In genomic region chr2:240255811-240256703, GRCh38 we compare ENCODE assay signal across 1 cellular context.
TF ChIP-seq lines count a peak whose summit lies in the region.

No MANE protein-coding gene starts in this region.

TF ChIP-seq in HepG2, 621 proteins besides CTCF, POLR2A, EP300 and RAD21 (continued from another document and continues in another):
- TF ChIP-seq, protein P1, sequence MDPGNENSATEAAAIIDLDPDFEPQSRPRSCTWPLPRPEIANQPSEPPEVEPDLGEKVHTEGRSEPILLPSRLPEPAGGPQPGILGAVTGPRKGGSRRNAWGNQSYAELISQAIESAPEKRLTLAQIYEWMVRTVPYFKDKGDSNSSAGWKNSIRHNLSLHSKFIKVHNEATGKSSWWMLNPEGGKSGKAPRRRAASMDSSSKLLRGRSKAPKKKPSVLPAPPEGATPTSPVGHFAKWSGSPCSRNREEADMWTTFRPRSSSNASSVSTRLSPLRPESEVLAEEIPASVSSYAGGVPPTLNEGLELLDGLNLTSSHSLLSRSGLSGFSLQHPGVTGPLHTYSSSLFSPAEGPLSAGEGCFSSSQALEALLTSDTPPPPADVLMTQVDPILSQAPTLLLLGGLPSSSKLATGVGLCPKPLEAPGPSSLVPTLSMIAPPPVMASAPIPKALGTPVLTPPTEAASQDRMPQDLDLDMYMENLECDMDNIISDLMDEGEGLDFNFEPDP (CRISPR knock-in tag; conservative IDR thresholded peaks at IDR 0.05) = no peak
- no peak for TF ChIP-seq REPIN1 (CRISPR knock-in tag; IDR thresholded peaks at IDR 0.05; ENCODE audit: borderline replicate concordance, low read depth)
- no peak for TF ChIP-seq GLMP (CRISPR knock-in tag; IDR thresholded peaks at IDR 0.05; ENCODE audit: borderline replicate concordance)
- TF ChIP-seq DMAP1 (CRISPR knock-in tag; IDR thresholded peaks at IDR 0.05) = peak; percentile 81
- TF ChIP-seq ZNF143 (CRISPR knock-in tag; IDR thresholded peaks at IDR 0.05) = 0 out of 2 replicates have a peak, but pooled peaks have one; percentile 7
- TF ChIP-seq HMGXB3 (CRISPR knock-in tag; IDR thresholded peaks at IDR 0.05; ENCODE audit: borderline replicate concordance) = no peak; the same call in 1 of the 2 replicates
- peak; percentile 34; the same call in 1 of the 2 replicates for TF ChIP-seq ZC3H4 (CRISPR knock-in tag; IDR thresholded peaks at IDR 0.05; ENCODE audit: borderline replicate concordance)
- TF ChIP-seq POLR2AphosphoS5 (IDR thresholded peaks at IDR 0.05; ENCODE audit: low read depth, low read length) = no peak; the same call in 1 of the 2 replicates
- peak; percentile 79 for TF ChIP-seq DPF2 (CRISPR knock-in tag; IDR thresholded peaks at IDR 0.05; ENCODE audit: borderline replicate concordance, low read depth)
- no peak for TF ChIP-seq SMAD1 (CRISPR knock-in tag; IDR thresholded peaks at IDR 0.05; ENCODE audit: borderline replicate concordance, low read depth)
- TF ChIP-seq MEF2D (CRISPR knock-in tag; IDR thresholded peaks at IDR 0.05) = no peak; the same call in 1 of the 2 replicates
- TF ChIP-seq ZNF24 (IDR thresholded peaks at IDR 0.05) = peak; percentile 50; the same call in 1 of the 2 replicates
- no peak for TF ChIP-seq KIAA2018 (CRISPR knock-in tag; IDR thresholded peaks at IDR 0.05; ENCODE audit: borderline replicate concordance)
- no peak for TF ChIP-seq ZNF850 (CRISPR knock-in tag; conservative IDR thresholded peaks at IDR 0.05)
- no peak for TF ChIP-seq ZNF615 (CRISPR knock-in tag; IDR thresholded peaks at IDR 0.05; ENCODE audit: borderline replicate concordance)
- TF ChIP-seq GABPA (IDR thresholded peaks at IDR 0.05; ENCODE audit: low read depth, low read length) = no peak
- no peak; the same call in 1 of the 2 replicates for TF ChIP-seq GABPA (CRISPR knock-in tag; IDR thresholded peaks at IDR 0.05; ENCODE audit: low read depth)
- TF ChIP-seq ZFX (CRISPR knock-in tag; IDR thresholded peaks at IDR 0.05; ENCODE audit: low read depth) = no peak; the same call in 1 of the 2 replicates
- TF ChIP-seq, protein P2, sequence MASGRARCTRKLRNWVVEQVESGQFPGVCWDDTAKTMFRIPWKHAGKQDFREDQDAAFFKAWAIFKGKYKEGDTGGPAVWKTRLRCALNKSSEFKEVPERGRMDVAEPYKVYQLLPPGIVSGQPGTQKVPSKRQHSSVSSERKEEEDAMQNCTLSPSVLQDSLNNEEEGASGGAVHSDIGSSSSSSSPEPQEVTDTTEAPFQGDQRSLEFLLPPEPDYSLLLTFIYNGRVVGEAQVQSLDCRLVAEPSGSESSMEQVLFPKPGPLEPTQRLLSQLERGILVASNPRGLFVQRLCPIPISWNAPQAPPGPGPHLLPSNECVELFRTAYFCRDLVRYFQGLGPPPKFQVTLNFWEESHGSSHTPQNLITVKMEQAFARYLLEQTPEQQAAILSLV (CRISPR knock-in tag; IDR thresholded peaks at IDR 0.05; ENCODE audit: borderline replicate concordance) = no peak
- no peak for TF ChIP-seq MED8 (CRISPR knock-in tag; IDR thresholded peaks at IDR 0.05; ENCODE audit: insufficient replicate concordance)
- TF ChIP-seq, protein P3, sequence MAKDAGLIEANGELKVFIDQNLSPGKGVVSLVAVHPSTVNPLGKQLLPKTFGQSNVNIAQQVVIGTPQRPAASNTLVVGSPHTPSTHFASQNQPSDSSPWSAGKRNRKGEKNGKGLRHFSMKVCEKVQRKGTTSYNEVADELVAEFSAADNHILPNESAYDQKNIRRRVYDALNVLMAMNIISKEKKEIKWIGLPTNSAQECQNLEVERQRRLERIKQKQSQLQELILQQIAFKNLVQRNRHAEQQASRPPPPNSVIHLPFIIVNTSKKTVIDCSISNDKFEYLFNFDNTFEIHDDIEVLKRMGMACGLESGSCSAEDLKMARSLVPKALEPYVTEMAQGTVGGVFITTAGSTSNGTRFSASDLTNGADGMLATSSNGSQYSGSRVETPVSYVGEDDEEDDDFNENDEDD (CRISPR knock-in tag; IDR thresholded peaks at IDR 0.05; ENCODE audit: borderline replicate concordance) = peak; percentile 11; the same call in 1 of the 2 replicates
- TF ChIP-seq GATAD1 (CRISPR knock-in tag; IDR thresholded peaks at IDR 0.05) = no peak; the same call in 1 of the 2 replicates
- no peak for TF ChIP-seq ZNF512 (CRISPR knock-in tag; IDR thresholded peaks at IDR 0.05)
- TF ChIP-seq ZSCAN12 (CRISPR knock-in tag; IDR thresholded peaks at IDR 0.05) = no peak
- TF ChIP-seq MATR3 (CRISPR knock-in tag; IDR thresholded peaks at IDR 0.05) = no peak
- peak; percentile 72 for TF ChIP-seq BCL6 (CRISPR knock-in tag; IDR thresholded peaks at IDR 0.05)
- TF ChIP-seq ZNF367 (CRISPR knock-in tag; IDR thresholded peaks at IDR 0.05; ENCODE audit: borderline replicate concordance) = no peak
- TF ChIP-seq MAZ (IDR thresholded peaks at IDR 0.05; ENCODE audit: borderline replicate concordance, low read depth, low read length) = no peak
- peak; percentile 53 for TF ChIP-seq MAZ (CRISPR knock-in tag; IDR thresholded peaks at IDR 0.05; ENCODE audit: low read depth)
- no peak for TF ChIP-seq PRDM4 (CRISPR knock-in tag; IDR thresholded peaks at IDR 0.05; ENCODE audit: borderline replicate concordance)
- no peak for TF ChIP-seq ZNF530 (CRISPR knock-in tag; IDR thresholded peaks at IDR 0.05; ENCODE audit: low read depth)
- TF ChIP-seq THAP11 (CRISPR knock-in tag; IDR thresholded peaks at IDR 0.05) = peak; percentile 39; the same call in 1 of the 2 replicates
- no peak for TF ChIP-seq PCBP2 (optimal IDR thresholded peaks at IDR 0.05; ENCODE audit: low read depth, low read length, poor library complexity, severe bottlenecking)
- TF ChIP-seq AHR (CRISPR knock-in tag; IDR thresholded peaks at IDR 0.05) = no peak
- TF ChIP-seq TSC22D2 (CRISPR knock-in tag; IDR thresholded peaks at IDR 0.05; ENCODE audit: borderline replicate concordance) = peak; percentile 39; the same call in 1 of the 2 replicates
- peak; percentile 32 for TF ChIP-seq SKI (IDR thresholded peaks at IDR 0.05; ENCODE audit: partially characterized antibody)
